39 cellular contexts compared by ENCODE assay signal in genomic region chr7:50959560-50959959, GRCh38.
"Had no signal": no experiment of that assay in that cellular context is flagged by ENCODE, and none has a peak within 500 bp of the region (broad histone marks: within the 10 kb centered on the region; RNA-seq: fewer than 3 reads in every experiment).

No MANE protein-coding gene starts in this region.

- H3K4me3 Mint-ChIP-seq: activated naive CD4-positive, alpha-beta T cell treated with anti-CD3 and anti-CD28 coated beads for 36 hours; activated naive CD4-positive, alpha-beta T cell treated with anti-CD3 and anti-CD28 coated beads, Interleukin-2, amount 10 ng/mL, durations not matched to agents 7 days and 5 days; activated naive CD4-positive, alpha-beta T cell treated with anti-CD3 and anti-CD28 coated beads, Interleukin-2, amount 50 U/mL, for 24 hours; activated naive CD8-positive, alpha-beta T cell; activated naive CD8-positive, alpha-beta T cell treated with anti-CD3 and anti-CD28 coated beads for 36 hours; activated naive CD8-positive, alpha-beta T cell treated with anti-CD3 and anti-CD28 coated beads, Interleukin-2, amount 10 ng/mL, durations not matched to agents 7 days and 5 days; activated naive CD8-positive, alpha-beta T cell treated with anti-CD3 and anti-CD28 coated beads, Interleukin-2, amount 50 U/mL, for 24 hours; activated T-cell treated with anti-CD3 and anti-CD28 coated beads, Interleukin-2, amount 50 U/mL, for 24 hours; activated T-cell treated with anti-CD3 and anti-CD28 coated beads, Interleukin-2, amount 50 U/mL, for 4 hours; activated T-cell treated with anti-CD3 and anti-CD28 coated beads, Interleukin-2, amount 50 U/mL, for 72 hours; activated T-helper 1 cell treated with anti-CD3 and anti-CD28 coated beads, Interleukin-12 subunit alpha, Interleukin-12 subunit beta, Interleukin-2, Interleukin-4 antibody, amounts not matched to agents 30 ng/mL and 10 ng/mL and 1 ng/mL, durations not matched to agents 14 hours and 24 hours and 36 hours; activated T-helper 17 cell treated with anti-CD3 and anti-CD28 coated beads, Interleukin-2, amount 50 U/mL, for 72 hours; brain; central memory CD8-positive, alpha-beta T cell had no signal

- H3K9me3 ChIP-seq: adrenal gland, ascending aorta, body of pancreas, breast epithelium had no signal

- H3K27me3 ChIP-seq: adrenal gland, ascending aorta, body of pancreas, brain microvascular endothelial cell, breast epithelium, cardiac muscle cell had no signal

- H3K4me1 Mint-ChIP-seq: activated naive CD4-positive, alpha-beta T cell treated with anti-CD3 and anti-CD28 coated beads, Interleukin-2, amount 10 ng/mL, durations not matched to agents 7 days and 5 days; activated naive CD4-positive, alpha-beta T cell treated with anti-CD3 and anti-CD28 coated beads, Interleukin-2, amount 50 U/mL, for 24 hours; activated naive CD8-positive, alpha-beta T cell treated with anti-CD3 and anti-CD28 coated beads for 36 hours; activated naive CD8-positive, alpha-beta T cell treated with anti-CD3 and anti-CD28 coated beads, Interleukin-2, amount 10 ng/mL, durations not matched to agents 7 days and 5 days; activated naive CD8-positive, alpha-beta T cell treated with anti-CD3 and anti-CD28 coated beads, Interleukin-2, amount 50 U/mL, for 24 hours; activated T-helper 17 cell treated with anti-CD3 and anti-CD28 coated beads, Interleukin-2, amount 50 U/mL, for 72 hours; central memory CD8-positive, alpha-beta T cell had no signal

- H3K27me3 Mint-ChIP-seq: activated naive CD8-positive, alpha-beta T cell; activated naive CD8-positive, alpha-beta T cell treated with anti-CD3 and anti-CD28 coated beads, Interleukin-2, amount 10 ng/mL, durations not matched to agents 7 days and 5 days had no signal

- H3K9me3 Mint-ChIP-seq: activated naive CD4-positive, alpha-beta T cell treated with anti-CD3 and anti-CD28 coated beads for 36 hours; activated naive CD4-positive, alpha-beta T cell treated with anti-CD3 and anti-CD28 coated beads, Interleukin-2, amount 10 ng/mL, durations not matched to agents 7 days and 5 days; activated naive CD4-positive, alpha-beta T cell treated with anti-CD3 and anti-CD28 coated beads, Interleukin-2, amount 50 U/mL, for 24 hours; activated naive CD4-positive, alpha-beta T cell treated with anti-CD3 and anti-CD28 coated beads, Interleukin-2, amount 50 U/mL, for 72 hours; activated naive CD8-positive, alpha-beta T cell treated with anti-CD3 and anti-CD28 coated beads for 36 hours; activated naive CD8-positive, alpha-beta T cell treated with anti-CD3 and anti-CD28 coated beads, Interleukin-2, amount 10 ng/mL, durations not matched to agents 7 days and 5 days; activated naive CD8-positive, alpha-beta T cell treated with anti-CD3 and anti-CD28 coated beads, Interleukin-2, amount 50 U/mL, for 24 hours; activated T-cell treated with anti-CD3 and anti-CD28 coated beads, Interleukin-2, amount 50 U/mL, for 24 hours; activated T-cell treated with anti-CD3 and anti-CD28 coated beads, Interleukin-2, amount 50 U/mL, for 4 hours; activated T-cell treated with anti-CD3 and anti-CD28 coated beads, Interleukin-2, amount 50 U/mL, for 72 hours; activated T-helper 1 cell treated with anti-CD3 and anti-CD28 coated beads, Interleukin-12 subunit alpha, Interleukin-12 subunit beta, Interleukin-2, Interleukin-4 antibody, amounts not matched to agents 30 ng/mL and 10 ng/mL and 1 ng/mL, durations not matched to agents 14 hours and 24 hours and 36 hours; activated T-helper 17 cell treated with anti-CD3 and anti-CD28 coated beads, Interleukin-2, amount 50 U/mL, for 72 hours; activated T-helper 2 cell treated with anti-CD3 and anti-CD28 coated beads, Interferon-gamma antibody, Interleukin-2, Interleukin-4, amounts not matched to agents 10 μg/mL and 5 μg/mL and 100 μg/mL, durations not matched to agents 14 hours and 24 hours and 36 hours; central memory CD8-positive, alpha-beta T cell had no signal

- H3K36me3 ChIP-seq: adrenal gland, ascending aorta, brain microvascular endothelial cell, breast epithelium, cardiac muscle cell had no signal

- DNase-seq: activated effector memory CD4-positive, alpha-beta T cell treated with anti-CD3 and anti-CD28 coated beads, Interleukin-2, amount 50 U/mL, for 16 hours; activated effector memory CD4-positive, alpha-beta T cell treated with Interleukin-2 at 50 U/mL for 16 hours; activated gamma-delta T cell; activated gamma-delta T cell treated with Interleukin-2 at 50 U/mL for 16 hours; activated naive CD4-positive, alpha-beta T cell; activated naive CD4-positive, alpha-beta T cell treated with anti-CD3 and anti-CD28 coated beads for 36 hours; activated naive CD4-positive, alpha-beta T cell treated with anti-CD3 and anti-CD28 coated beads, Interleukin-2, amount 10 ng/mL, durations not matched to agents 7 days and 5 days; activated naive CD4-positive, alpha-beta T cell treated with anti-CD3 and anti-CD28 coated beads, Interleukin-2, amount 50 U/mL, for 16 hours; activated naive CD4-positive, alpha-beta T cell treated with Interleukin-2 at 50 U/mL for 16 hours; activated naive CD8-positive, alpha-beta T cell treated with anti-CD3 and anti-CD28 coated beads for 36 hours; activated naive CD8-positive, alpha-beta T cell treated with anti-CD3 and anti-CD28 coated beads, Interleukin-2, amount 10 ng/mL, durations not matched to agents 7 days and 5 days; activated naive CD8-positive, alpha-beta T cell treated with anti-CD3 and anti-CD28 coated beads, Interleukin-2, amount 50 U/mL, for 24 hours; activated T-cell treated with anti-CD3 and anti-CD28 coated beads for 4 hours; activated T-cell treated with anti-CD3 and anti-CD28 coated beads, Interleukin-2, amount 50 U/mL, for 1 hour; activated T-cell treated with anti-CD3 and anti-CD28 coated beads, Interleukin-2, amount 50 U/mL, for 24 hours; activated T-cell treated with anti-CD3 and anti-CD28 coated beads, Interleukin-2, amount 50 U/mL, for 4 hours; activated T-cell treated with anti-CD3 and anti-CD28 coated beads, Interleukin-2, amount 50 U/mL, for 48 hours; activated T-cell treated with anti-CD3 and anti-CD28 coated beads, Interleukin-2, amount 50 U/mL, for 72 hours; adrenal gland; amniotic stem cell; amygdala; anterior cingulate cortex; aorta; body of pancreas; brain microvascular endothelial cell; caudate nucleus; central memory CD4-positive, alpha-beta T cell; cerebellar nuclear complex had no signal

- H3K36me3 Mint-ChIP-seq: activated naive CD4-positive, alpha-beta T cell treated with anti-CD3 and anti-CD28 coated beads, Interleukin-2, amount 10 ng/mL, durations not matched to agents 7 days and 5 days; activated naive CD4-positive, alpha-beta T cell treated with anti-CD3 and anti-CD28 coated beads, Interleukin-2, amount 50 U/mL, for 24 hours; activated naive CD4-positive, alpha-beta T cell treated with anti-CD3 and anti-CD28 coated beads, Interleukin-2, amount 50 U/mL, for 72 hours; activated naive CD8-positive, alpha-beta T cell; activated naive CD8-positive, alpha-beta T cell treated with anti-CD3 and anti-CD28 coated beads for 36 hours; activated naive CD8-positive, alpha-beta T cell treated with anti-CD3 and anti-CD28 coated beads, Interleukin-2, amount 10 ng/mL, durations not matched to agents 7 days and 5 days; brain had no signal

- H3K27ac ChIP-seq: adrenal gland, ascending aorta, body of pancreas, brain microvascular endothelial cell, breast epithelium, cardiac muscle cell had no signal

- H3K4me1 ChIP-seq: adrenal gland, ascending aorta, breast epithelium had no signal

- H3K4me3 ChIP-seq: adrenal gland, ascending aorta, body of pancreas, breast epithelium, cardiac muscle cell had no signal

- H3K27ac Mint-ChIP-seq: activated naive CD4-positive, alpha-beta T cell treated with anti-CD3 and anti-CD28 coated beads for 36 hours; activated naive CD4-positive, alpha-beta T cell treated with anti-CD3 and anti-CD28 coated beads, Interleukin-2, amount 10 ng/mL, durations not matched to agents 7 days and 5 days; activated naive CD4-positive, alpha-beta T cell treated with anti-CD3 and anti-CD28 coated beads, Interleukin-2, amount 50 U/mL, for 24 hours; activated naive CD4-positive, alpha-beta T cell treated with anti-CD3 and anti-CD28 coated beads, Interleukin-2, amount 50 U/mL, for 72 hours; activated naive CD8-positive, alpha-beta T cell; activated naive CD8-positive, alpha-beta T cell treated with anti-CD3 and anti-CD28 coated beads for 36 hours; activated naive CD8-positive, alpha-beta T cell treated with anti-CD3 and anti-CD28 coated beads, Interleukin-2, amount 10 ng/mL, durations not matched to agents 7 days and 5 days; activated naive CD8-positive, alpha-beta T cell treated with anti-CD3 and anti-CD28 coated beads, Interleukin-2, amount 50 U/mL, for 24 hours; activated T-cell treated with anti-CD3 and anti-CD28 coated beads, Interleukin-2, amount 50 U/mL, for 24 hours; activated T-cell treated with anti-CD3 and anti-CD28 coated beads, Interleukin-2, amount 50 U/mL, for 72 hours; activated T-helper 1 cell treated with anti-CD3 and anti-CD28 coated beads, Interleukin-12 subunit alpha, Interleukin-12 subunit beta, Interleukin-2, Interleukin-4 antibody, amounts not matched to agents 30 ng/mL and 10 ng/mL and 1 ng/mL, durations not matched to agents 14 hours and 24 hours and 36 hours; activated T-helper 17 cell treated with anti-CD3 and anti-CD28 coated beads, Interleukin-2, amount 50 U/mL, for 72 hours; activated T-helper 2 cell treated with anti-CD3 and anti-CD28 coated beads, Interferon-gamma antibody, Interleukin-2, Interleukin-4, amounts not matched to agents 10 μg/mL and 5 μg/mL and 100 μg/mL, durations not matched to agents 14 hours and 24 hours and 36 hours; brain had no signal

- ATAC-seq: activated naive CD4-positive, alpha-beta T cell treated with anti-CD3 and anti-CD28 coated beads, Interleukin-2, amount 50 U/mL, for 72 hours; activated naive CD8-positive, alpha-beta T cell treated with anti-CD3 and anti-CD28 coated beads, Interleukin-2, amount 50 U/mL, for 24 hours; activated T-cell treated with anti-CD3 and anti-CD28 coated beads, Interleukin-2, amount 50 U/mL, for 4 hours; activated T-cell treated with anti-CD3 and anti-CD28 coated beads, Interleukin-2, amount 50 U/mL, for 72 hours; activated T-helper 17 cell treated with anti-CD3 and anti-CD28 coated beads, Interleukin-2, amount 50 U/mL, for 72 hours; body of pancreas had no signal
